Comparison of ENCODE assay signal across 2 cellular contexts in genomic region chr17:39627717-39628516, GRCh38.
TF ChIP-seq lines count a peak whose summit lies in the region.

No MANE protein-coding gene starts in this region.

TF ChIP-seq in H1, 55 proteins besides CTCF, POLR2A, EP300 and RAD21:
- TF ChIP-seq SP2 (IDR thresholded peaks at IDR 0.05; ENCODE audit: low read length) (no peak), SIX5 (IDR thresholded peaks at IDR 0.05; ENCODE audit: low read depth, low read length) (no peak), SUZ12 (IDR thresholded peaks at IDR 0.05; ENCODE audit: low read length) (peak; percentile 29; the same call in 1 of the 2 replicates)
TF ChIP-seq in H1: peak in this region for 1.

TF ChIP-seq in neural cell, 6 proteins besides CTCF, POLR2A, EP300 and RAD21:
- no peak for TF ChIP-seq POLR2AphosphoS5 (IDR thresholded peaks at IDR 0.05)
- TF ChIP-seq TAF1 (IDR thresholded peaks at IDR 0.05; ENCODE audit: low read depth), result no peak
- no peak for TF ChIP-seq MXI1 (conservative IDR thresholded peaks at IDR 0.05; ENCODE audit: poor library complexity, severe bottlenecking)
- TF ChIP-seq REST (IDR thresholded peaks at IDR 0.05; ENCODE audit: borderline replicate concordance), result no peak
- no peak for TF ChIP-seq SMC3 (conservative IDR thresholded peaks at IDR 0.05; ENCODE audit: poor library complexity)
- peak; percentile 10 for TF ChIP-seq EZH2 (IDR thresholded peaks at IDR 0.05; ENCODE audit: borderline replicate concordance, insufficient read depth, low read length, poor library complexity, severe bottlenecking)
